ENCODE assay signal across 8 cellular contexts in the genomic region with DNA sequence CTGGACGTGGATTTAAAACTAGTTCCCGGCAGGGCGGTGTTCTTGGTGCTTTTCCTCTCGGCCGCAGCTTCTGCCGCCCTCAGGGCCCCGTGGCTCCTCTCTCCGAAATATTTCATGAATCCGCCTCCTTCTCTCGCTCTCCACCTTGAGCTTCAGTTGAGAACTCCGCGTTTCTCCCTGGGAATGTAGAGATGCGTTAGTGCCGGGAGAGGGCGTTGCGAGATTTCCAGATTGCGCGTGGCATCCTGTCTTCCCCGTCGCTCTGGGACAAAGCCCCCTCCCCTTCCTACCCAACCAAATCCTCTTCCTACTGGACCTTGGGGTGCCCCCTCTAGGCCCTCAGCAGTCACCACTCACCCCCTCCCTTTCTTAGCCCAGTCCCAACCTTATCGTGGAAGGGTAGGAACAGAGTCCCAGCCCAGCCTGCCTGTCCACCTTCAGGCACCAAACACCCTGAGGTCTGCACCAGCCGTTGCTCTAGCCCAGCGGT. TPM values are rescaled to one million over a fixed set of nuclear protein-coding genes. Genes with fewer than 3 reads are reported as not detected.
A peak's percentile ranks its signal among the peaks of the same experiment; 100 is the strongest.
DNase-seq lines count a peak whose midpoint lies in the region; ATAC-seq and TF ChIP-seq lines count a peak whose summit lies in the region.

No MANE protein-coding gene starts in this region.

- no peak overlapping the region for H3K27ac Mint-ChIP-seq in CD4-positive, alpha-beta T cell
- peak overlapping the region; percentile 64 for H3K27ac Mint-ChIP-seq in activated B cell treated with CpG ODN at 0.5 μM for 24 hours

- in situ Hi-C loops in GM23248 (cut with MboI), result no loop called here
- in situ Hi-C loops in gastrocnemius medialis (cut with MboI; ENCODE audit: low sequenced_read_pairs in 4 of 4), result no loop called here

- peaks cover 24% of the 10 kb centered on the region for H3K4me1 Mint-ChIP-seq in CD4-positive, alpha-beta T cell (ENCODE audit: low read depth)
- H3K4me1 Mint-ChIP-seq in activated B cell treated with CpG ODN at 0.5 μM for 24 hours, result peaks cover 46% of the 10 kb centered on the region

- peak overlapping the region; percentile 3 for H3K4me3 Mint-ChIP-seq in CD4-positive, alpha-beta T cell
- peak overlapping the region; percentile 35 for H3K4me3 Mint-ChIP-seq in activated B cell treated with CpG ODN at 0.5 μM for 24 hours

- intact Hi-C loops in CD4-positive, alpha-beta T cell (cut with DNase I, micrococcal nuclease), result loop anchor here (1.0 to 5.0 kb wide), 7 partner anchors 15 to 477 kb away; a partner anchor contains a TSS
- intact Hi-C loops in activated B cell treated with CpG ODN at 0.5 μM for 24 hours (cut with micrococcal nuclease) (loop anchor here (1.0 to 2.0 kb wide), 3 partner anchors 15 to 713 kb away; a partner anchor contains a TSS), gastrocnemius medialis (cut with DNase I; ENCODE audit: low total_unique reads) (no loop called here)

- no peaks in the 10 kb centered on the region for H3F3A ChIP-seq in GM23248 (ENCODE audit: insufficient read depth)

- peak; percentile 56 for TF ChIP-seq CTCF in CD4-positive, alpha-beta T cell (IDR thresholded peaks at IDR 0.05)
- TF ChIP-seq CTCF in activated B cell treated with CpG ODN at 0.5 μM for 24 hours (IDR thresholded peaks at IDR 0.05) (no peak), kidney epithelial cell (IDR thresholded peaks at IDR 0.05; ENCODE audit: insufficient read depth, low read length, poor library complexity, severe bottlenecking) (peak; percentile 76), gastrocnemius medialis (IDR thresholded peaks at IDR 0.05 in 4 of 5, conservative IDR thresholded peaks at IDR 0.05 in 1 of 5) (no peak)

- H3K27me3 ChIP-seq in CD4-positive, alpha-beta T cell (ENCODE audit: control insufficient read depth, insufficient read depth, low read length), result no peaks in the 10 kb centered on the region
- H3K27me3 ChIP-seq in GM23248 (replicated peaks; ENCODE audit: insufficient read depth), result no peaks in the 10 kb centered on the region; the same call in 1 of the 2 replicates
- H3K27me3 ChIP-seq in kidney epithelial cell (ENCODE audit: control insufficient read depth, insufficient read depth, low read length), result peaks cover 6% of the 10 kb centered on the region
- peaks cover 41 to 56% (median 43%) of the 10 kb centered on the region in 3 donors for H3K27me3 ChIP-seq in gastrocnemius medialis

- H3K4me1 ChIP-seq in GM23248 (ENCODE audit: insufficient read depth), result peaks cover 6% of the 10 kb centered on the region
- no peaks in the 10 kb centered on the region for H3K4me1 ChIP-seq in gastrocnemius medialis

- H3K9ac ChIP-seq in GM23248, result 0 out of 2 replicates have a peak overlapping the region, but pooled peaks have one; percentile 32

- H3K9me3 ChIP-seq in CD4-positive, alpha-beta T cell (ENCODE audit: control insufficient read depth, low read length), result peaks cover 9% of the 10 kb centered on the region
- H3K9me3 ChIP-seq in GM23248 (ENCODE audit: low read depth), result no peaks in the 10 kb centered on the region
- peaks cover 0 to 7% (median 0%) of the 10 kb centered on the region in 3 donors for H3K9me3 ChIP-seq in gastrocnemius medialis

- no peak for TF ChIP-seq POLR2A in gastrocnemius medialis (IDR thresholded peaks at IDR 0.05)

- peak overlapping the region; percentile 62 for H2AFZ ChIP-seq in GM23248

- peak; percentile 71 for ATAC-seq in CD4-positive, alpha-beta T cell (ENCODE audit: poor library complexity)
- peak; percentile 11 for ATAC-seq in activated B cell treated with CpG ODN at 0.5 μM for 24 hours (ENCODE audit: low read depth)
- no peak for ATAC-seq in gastrocnemius medialis

- H4K20me1 ChIP-seq in GM23248 (ENCODE audit: insufficient read depth), result no peaks in the 10 kb centered on the region

- DNase-seq in CD4-positive, alpha-beta T cell, result no peak
- DNase-seq in GM23248 (peak; percentile 77), activated B cell treated with CpG ODN at 0.5 μM for 24 hours (no peak), kidney epithelial cell (ENCODE audit: low read depth) (no peak), gastrocnemius medialis (no peak), NCI-H187 (lab: John Stamatoyannopoulos, UW) (no peak), NCI-H510A (lab: John Stamatoyannopoulos, UW) (no peak), ureter (ENCODE audit: low spot score) (no peak)

- no peaks in the 10 kb centered on the region for H3K79me2 ChIP-seq in GM23248 (ENCODE audit: insufficient read depth)

- peak overlapping the region; percentile 75 for H3K4me2 ChIP-seq in GM23248 (ENCODE audit: unreplicated experiment)

- H3K36me3 ChIP-seq in GM23248 (ENCODE audit: low read depth) (no peaks in the 10 kb centered on the region), kidney epithelial cell (ENCODE audit: control insufficient read depth, insufficient read depth, low read length) (no peaks in the 10 kb centered on the region), gastrocnemius medialis (no peaks in the 10 kb centered on the region)

- CTCF ChIA-PET in CD4-positive, alpha-beta T cell (lab: Charles Lee), result interaction anchor here (0.6 to 5.2 kb wide), 21 partner anchors 8 to 290 kb away, joined by 3 to 139 read pairs (median 3); a partner anchor contains a TSS
- CTCF ChIA-PET in activated B cell treated with CpG ODN at 0.5 μM for 24 hours (lab: Charles Lee), result interaction anchor here (0.7 to 4.8 kb wide), 26 partner anchors 10 to 712 kb away, joined by 3 to 139 read pairs (median 6); a partner anchor contains a TSS

- WGBS in GM23248 (ENCODE audit: low coverage in 1 of 2, low lambda C conversion rate in 2 of 2, missing lambda C conversion rate in 2 of 2), 2 experiments, result 6% methylated on average over 19 to 23 of the region's 23 CpGs

- no peaks in the 10 kb centered on the region for H3K9me3 Mint-ChIP-seq in CD4-positive, alpha-beta T cell
- H3K9me3 Mint-ChIP-seq in activated B cell treated with CpG ODN at 0.5 μM for 24 hours, result peaks cover 2% of the 10 kb centered on the region

- no peak overlapping the region for H3K27ac ChIP-seq in CD4-positive, alpha-beta T cell (ENCODE audit: low read depth, low read length)
- H3K27ac ChIP-seq in GM23248 (no peak overlapping the region), gastrocnemius medialis (no peak overlapping the region)

- H3K36me3 Mint-ChIP-seq in CD4-positive, alpha-beta T cell (ENCODE audit: low read depth), result no peaks in the 10 kb centered on the region
- peaks cover 2% of the 10 kb centered on the region for H3K36me3 Mint-ChIP-seq in activated B cell treated with CpG ODN at 0.5 μM for 24 hours (ENCODE audit: low read depth)

- no peaks in the 10 kb centered on the region for H3K9me2 ChIP-seq in GM23248 (ENCODE audit: insufficient read depth)

- H3K4me3 ChIP-seq in GM23248 (peak overlapping the region; percentile 40; the same call in 1 of the 2 replicates), kidney epithelial cell (ENCODE audit: low read depth, low read length) (no peak overlapping the region), gastrocnemius medialis (no peak overlapping the region)

- POLR2A ChIA-PET in CD4-positive, alpha-beta T cell (lab: Charles Lee), result interaction anchor here (0.6 to 5.1 kb wide), 9 partner anchors 9 to 227 kb away, joined by 3 to 57 read pairs (median 4); a partner anchor contains a TSS
- POLR2A ChIA-PET in activated B cell treated with CpG ODN at 0.5 μM for 24 hours (lab: Charles Lee), result interaction anchor here (0.8 to 4.0 kb wide), 7 partner anchors 12 to 60 kb away, joined by 3 to 57 read pairs (median 5); a partner anchor contains a TSS

- H3K27me3 Mint-ChIP-seq in CD4-positive, alpha-beta T cell, result no peaks in the 10 kb centered on the region
- no peaks in the 10 kb centered on the region for H3K27me3 Mint-ChIP-seq in activated B cell treated with CpG ODN at 0.5 μM for 24 hours

RNA-seq across cellular contexts. Expression of a gene that starts 15.5 kb away (rescaled TPM):
- total RNA-seq in CD4-positive, alpha-beta T cell, result 100 to 1,000 TPM; 174 to 180 TPM
- 32.8 and 35.1 TPM in 2 replicates for total RNA-seq in GM23248 (2014; rRNA removed; shearing (Covaris generic))
- 34.9 and 36.3 TPM in 2 replicates for polyA plus RNA-seq in GM23248 (2016; fragmentation: Nextera tagmentation; extraction: Ambion mirVana)
- 518 and 557 TPM in 2 replicates for total RNA-seq in activated B cell treated with CpG ODN at 0.5 μM for 24 hours
- 24.0 and 26.6 TPM in 2 replicates for total RNA-seq in kidney epithelial cell
- total RNA-seq in gastrocnemius medialis, result 1 to 10 TPM in 3 of 4 donors, not detected in 1; 1.9 to 3.7 (median 3.5) TPM
- total RNA-seq in ureter, result 30.4 TPM

RNA-seq across cellular contexts. Expression of a gene that starts 22.7 kb away (rescaled TPM):
- 100 to 1,000 TPM; 134 to 138 TPM for total RNA-seq in CD4-positive, alpha-beta T cell
- total RNA-seq in GM23248 (2014; rRNA removed; shearing (Covaris generic)), result not detected in 2 replicates
- polyA plus RNA-seq in GM23248 (2016; fragmentation: Nextera tagmentation; extraction: Ambion mirVana), result not detected in 2 replicates
- 37.2 and 40.3 TPM in 2 replicates for total RNA-seq in activated B cell treated with CpG ODN at 0.5 μM for 24 hours
- not detected in 2 replicates for total RNA-seq in kidney epithelial cell
- total RNA-seq in gastrocnemius medialis, result 1 to 10 TPM in 3 of 4 donors, not detected in 1; 1.7 to 2.2 (median 2.0) TPM
- 16.3 TPM for total RNA-seq in ureter

RNA-seq across cellular contexts. Expression of a gene that starts 47.3 kb away (rescaled TPM):
- total RNA-seq in CD4-positive, alpha-beta T cell, result 1 to 10 TPM; 1.9 to 2.1 TPM
- not detected in 2 replicates for total RNA-seq in GM23248 (2014; rRNA removed; shearing (Covaris generic))
- polyA plus RNA-seq in GM23248 (2016; fragmentation: Nextera tagmentation; extraction: Ambion mirVana), result not detected in 2 replicates
- total RNA-seq in activated B cell treated with CpG ODN at 0.5 μM for 24 hours (1.7 and 1.8 TPM in 2 replicates), kidney epithelial cell (not detected in 2 replicates), gastrocnemius medialis (not detected), ureter (not detected)

Comparison
In these comparisons a context has a peak if more than half of its experiments do, and no peak if none do; other contexts are left out.
1. ATAC-seq: peak in CD4-positive, alpha-beta T cell (single experiment) and activated B cell treated with CpG ODN at 0.5 μM for 24 hours (single experiment); none in gastrocnemius medialis (0 of 2).
2. CTCF ChIP-seq: peak in CD4-positive, alpha-beta T cell (single experiment) and kidney epithelial cell (single experiment); none in activated B cell treated with CpG ODN at 0.5 μM for 24 hours (single experiment) and gastrocnemius medialis (0 of 5).